In the genomic region with DNA sequence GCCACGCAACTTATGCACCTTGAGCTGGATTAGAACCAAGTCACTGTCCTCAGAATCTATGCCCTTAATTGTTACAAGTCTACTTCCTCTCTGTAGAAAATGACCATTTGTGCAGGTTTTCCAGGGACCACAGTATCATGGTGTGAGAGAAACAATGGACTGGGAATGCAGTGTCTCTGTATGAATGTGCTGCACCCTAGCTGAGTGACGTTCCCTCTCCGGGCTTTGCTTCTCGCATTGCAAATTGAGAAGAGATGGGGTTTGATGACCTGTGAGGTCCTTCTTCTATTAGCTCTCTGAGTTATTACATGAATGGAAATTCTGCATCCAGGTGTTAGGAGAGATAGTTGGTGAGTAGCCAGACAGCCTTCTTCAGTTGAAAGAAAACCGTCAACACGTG, we compare ENCODE assay signal across 12 cellular contexts.
DNase-seq lines count a peak whose midpoint lies in the region; ATAC-seq and TF ChIP-seq lines count a peak whose summit lies in the region.
"Had no signal": no experiment of that assay in that cellular context is flagged by ENCODE, and none has a peak within 500 bp of the region (broad histone marks: within the 10 kb centered on the region; RNA-seq: fewer than 3 reads in every experiment).

No MANE protein-coding gene starts in this region.

- no peak overlapping the region for H3K4me3 Mint-ChIP-seq in WTC11
- no peak overlapping the region for H3K4me3 Mint-ChIP-seq in activated CD8-positive, alpha-beta T cell treated with anti-CD3 and anti-CD28 coated beads, Interleukin-2, amount 10 ng/mL, durations not matched to agents 7 days and 5 days
- H3K4me3 Mint-ChIP-seq: B cell; CD4-positive, alpha-beta T cell had no signal

- H3K27me3 Mint-ChIP-seq in WTC11 (ENCODE audit: low read depth): no peaks in the 10 kb centered on the region; the same call in 1 of the 2 replicates
- no peaks in the 10 kb centered on the region for H3K27me3 Mint-ChIP-seq in activated CD8-positive, alpha-beta T cell treated with anti-CD3 and anti-CD28 coated beads, Interleukin-2, amount 10 ng/mL, durations not matched to agents 7 days and 5 days (ENCODE audit: low read depth)
- H3K27me3 Mint-ChIP-seq: B cell; CD4-positive, alpha-beta T cell had no signal

- H3K9me3 Mint-ChIP-seq in WTC11: no peaks in the 10 kb centered on the region
- no peaks in the 10 kb centered on the region for H3K9me3 Mint-ChIP-seq in activated CD8-positive, alpha-beta T cell treated with anti-CD3 and anti-CD28 coated beads, Interleukin-2, amount 10 ng/mL, durations not matched to agents 7 days and 5 days (ENCODE audit: insufficient read depth)
- H3K9me3 Mint-ChIP-seq: CD4-positive, alpha-beta T cell had no signal

- H3K4me1 Mint-ChIP-seq in WTC11: peaks cover 9% of the 10 kb centered on the region
- no peaks in the 10 kb centered on the region for H3K4me1 Mint-ChIP-seq in activated CD8-positive, alpha-beta T cell treated with anti-CD3 and anti-CD28 coated beads, Interleukin-2, amount 10 ng/mL, durations not matched to agents 7 days and 5 days (ENCODE audit: low read depth)
- H3K4me1 Mint-ChIP-seq: B cell had no signal

- ATAC-seq in WTC11 (no peak), HG02798 (IDR thresholded peaks at IDR 0.05; ENCODE audit: poor library complexity, unreplicated experiment) (no peak)
- ATAC-seq in activated CD8-positive, alpha-beta T cell treated with anti-CD3 and anti-CD28 coated beads, Interleukin-2, amount 10 ng/mL, durations not matched to agents 7 days and 5 days: no peak
- ATAC-seq: HCT116 had no signal

- no peak overlapping the region for H3K27ac Mint-ChIP-seq in WTC11
- no peak overlapping the region for H3K27ac Mint-ChIP-seq in activated CD8-positive, alpha-beta T cell treated with anti-CD3 and anti-CD28 coated beads, Interleukin-2, amount 10 ng/mL, durations not matched to agents 7 days and 5 days
- H3K27ac Mint-ChIP-seq: B cell; CD4-positive, alpha-beta T cell had no signal

- TF ChIP-seq CTCF in WTC11 (IDR thresholded peaks at IDR 0.05): no peak

- POLR2A ChIA-PET in WTC11 (lab: Charles Lee): no interaction called here
- POLR2A ChIA-PET in activated CD8-positive, alpha-beta T cell treated with anti-CD3 and anti-CD28 coated beads, Interleukin-2, amount 10 ng/mL, durations not matched to agents 7 days and 5 days (lab: Charles Lee): no interaction called here

- peak; percentile 33 for DNase-seq in COLO668 (lab: John Stamatoyannopoulos, UW; ENCODE audit: unreplicated experiment)
- peak; percentile 74 for DNase-seq in DMS79 treated with DMSO at 0.1 percent for 48 hours (lab: John Stamatoyannopoulos, UW)
- peak; percentile 92 for DNase-seq in NCI-H510A treated with DMSO at 0.1 percent for 48 hours (lab: John Stamatoyannopoulos, UW)
- no peak for DNase-seq in WTC11 (ENCODE audit: low spot score)
- no peak for DNase-seq in NCI-H524 (lab: John Stamatoyannopoulos, UW)
- DNase-seq in activated CD8-positive, alpha-beta T cell treated with anti-CD3 and anti-CD28 coated beads, Interleukin-2, amount 10 ng/mL, durations not matched to agents 7 days and 5 days: no peak
- DNase-seq: C1 segment of cervical spinal cord; CD4-positive, alpha-beta T cell; GF-D8 had no signal

- CTCF ChIA-PET in WTC11 (lab: Charles Lee): interaction anchor here (0.9 kb wide), 1 partner anchor 21 kb away, joined by 3 read pairs; no protein-coding TSS in a partner anchor
- CTCF ChIA-PET in activated CD8-positive, alpha-beta T cell treated with anti-CD3 and anti-CD28 coated beads, Interleukin-2, amount 10 ng/mL, durations not matched to agents 7 days and 5 days (lab: Charles Lee): no interaction called here

- no peaks in the 10 kb centered on the region for H3K36me3 Mint-ChIP-seq in WTC11
- H3K36me3 Mint-ChIP-seq in activated CD8-positive, alpha-beta T cell treated with anti-CD3 and anti-CD28 coated beads, Interleukin-2, amount 10 ng/mL, durations not matched to agents 7 days and 5 days (ENCODE audit: low read depth): no peaks in the 10 kb centered on the region

TF ChIP-seq in WTC11, 78 proteins besides CTCF, POLR2A, EP300 and RAD21:
- TF ChIP-seq GRHL2 (CRISPR knock-in tag; IDR thresholded peaks at IDR 0.05; ENCODE audit: insufficient replicate concordance, severe bottlenecking) (no peak), JAZF1 (CRISPR knock-in tag; IDR thresholded peaks at IDR 0.05) (no peak)
- TF ChIP-seq, protein P1, sequence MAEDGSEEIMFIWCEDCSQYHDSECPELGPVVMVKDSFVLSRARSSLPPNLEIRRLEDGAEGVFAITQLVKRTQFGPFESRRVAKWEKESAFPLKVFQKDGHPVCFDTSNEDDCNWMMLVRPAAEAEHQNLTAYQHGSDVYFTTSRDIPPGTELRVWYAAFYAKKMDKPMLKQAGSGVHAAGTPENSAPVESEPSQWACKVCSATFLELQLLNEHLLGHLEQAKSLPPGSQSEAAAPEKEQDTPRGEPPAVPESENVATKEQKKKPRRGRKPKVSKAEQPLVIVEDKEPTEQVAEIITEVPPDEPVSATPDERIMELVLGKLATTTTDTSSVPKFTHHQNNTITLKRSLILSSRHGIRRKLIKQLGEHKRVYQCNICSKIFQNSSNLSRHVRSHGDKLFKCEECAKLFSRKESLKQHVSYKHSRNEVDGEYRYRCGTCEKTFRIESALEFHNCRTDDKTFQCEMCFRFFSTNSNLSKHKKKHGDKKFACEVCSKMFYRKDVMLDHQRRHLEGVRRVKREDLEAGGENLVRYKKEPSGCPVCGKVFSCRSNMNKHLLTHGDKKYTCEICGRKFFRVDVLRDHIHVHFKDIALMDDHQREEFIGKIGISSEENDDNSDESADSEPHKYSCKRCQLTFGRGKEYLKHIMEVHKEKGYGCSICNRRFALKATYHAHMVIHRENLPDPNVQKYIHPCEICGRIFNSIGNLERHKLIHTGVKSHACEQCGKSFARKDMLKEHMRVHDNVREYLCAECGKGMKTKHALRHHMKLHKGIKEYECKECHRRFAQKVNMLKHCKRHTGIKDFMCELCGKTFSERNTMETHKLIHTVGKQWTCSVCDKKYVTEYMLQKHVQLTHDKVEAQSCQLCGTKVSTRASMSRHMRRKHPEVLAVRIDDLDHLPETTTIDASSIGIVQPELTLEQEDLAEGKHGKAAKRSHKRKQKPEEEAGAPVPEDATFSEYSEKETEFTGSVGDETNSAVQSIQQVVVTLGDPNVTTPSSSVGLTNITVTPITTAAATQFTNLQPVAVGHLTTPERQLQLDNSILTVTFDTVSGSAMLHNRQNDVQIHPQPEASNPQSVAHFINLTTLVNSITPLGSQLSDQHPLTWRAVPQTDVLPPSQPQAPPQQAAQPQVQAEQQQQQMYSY (CRISPR knock-in tag; IDR thresholded peaks at IDR 0.05): peak; percentile 88

Comparison
In these comparisons a context has a peak if more than half of its experiments do, and no peak if none do; other contexts are left out.
1. DNase-seq: peak in COLO668 (single experiment), DMS79 treated with DMSO at 0.1 percent for 48 hours (single experiment) and NCI-H510A treated with DMSO at 0.1 percent for 48 hours (single experiment); none in WTC11 (single experiment), NCI-H524 (0 of 2) and activated CD8-positive, alpha-beta T cell treated with anti-CD3 and anti-CD28 coated beads, Interleukin-2, amount 10 ng/mL, durations not matched to agents 7 days and 5 days (single experiment).